ENCODE assay signal across 10 cellular contexts in genomic region chr19:18093439-18094161, GRCh38. TPM values are rescaled to one million over a fixed set of nuclear protein-coding genes. Genes with fewer than 3 reads are reported as not detected.
A peak's percentile ranks its signal among the peaks of the same experiment; 100 is the strongest.
DNase-seq lines count a peak whose midpoint lies in the region; ATAC-seq, FAIRE-seq and TF ChIP-seq lines count a peak whose summit lies in the region.
"Had no signal": no experiment of that assay in that cellular context is flagged by ENCODE, and none has a peak within 500 bp of the region (broad histone marks: within the 10 kb centered on the region; RNA-seq: fewer than 3 reads in every experiment).

No MANE protein-coding gene starts in this region.

- H3K9ac ChIP-seq in K562 (ENCODE audit: insufficient read depth in 1 of 2, low read depth in 2 of 2, low read length in 2 of 2), result no peak overlapping the region

- H3K36me3 ChIP-seq in K562 (ENCODE audit: control insufficient read depth, insufficient read depth, low read length), result no peaks in the 10 kb centered on the region

- intact Hi-C loops in K562 (cut with micrococcal nuclease), result no loop called here
- intact Hi-C loops in activated T-helper 2 cell treated with anti-CD3 and anti-CD28 coated beads, Interferon-gamma antibody, Interleukin-2, Interleukin-4, amounts not matched to agents 10 μg/mL and 5 μg/mL and 100 μg/mL, durations not matched to agents 14 hours and 24 hours and 36 hours (cut with micrococcal nuclease), result loop anchor here (10.0 kb wide), 1 partner anchor 201 kb away; no protein-coding TSS in a partner anchor

- peaks cover 31 to 44% of the 10 kb centered on the region in 2 experiments for H3K4me1 ChIP-seq in K562 (replicated peaks in 1 of 2; ENCODE audit: control insufficient read depth in 2 of 2, insufficient read depth in 2 of 2, low read length in 2 of 2)

- BruUV-seq in K562 (replicated peaks; lab: Mats Ljungman, UMichigan), result no TSS peak

- CTCF ChIA-PET in K562 (lab: Yijun Ruan, JAX; ENCODE audit: low intra/inter-chr PET ratio) (no interaction called here), GM10248 (lab: Yijun Ruan, JAX) (interaction anchor here (1.1 kb wide), 1 partner anchor 10 kb away, joined by 4 read pairs; no protein-coding TSS in a partner anchor)

- H2AFZ ChIP-seq in K562 (ENCODE audit: low read depth, low read length), result peak overlapping the region; percentile 85

- H4K20me1 ChIP-seq in K562 (replicated peaks; ENCODE audit: control insufficient read depth, insufficient read depth, low read length), result no peaks in the 10 kb centered on the region

- TF ChIP-seq POLR2A in K562 (conservative IDR thresholded peaks at IDR 0.05), result no peak

- WGBS in K562 (ENCODE audit: insufficient coverage, low coverage, missing lambda C conversion rate), result 59% methylated on average over 6 of the region's 6 CpGs

- no peak overlapping the region for H3K4me2 ChIP-seq in K562 (ENCODE audit: insufficient read depth, low read length)

- peak; percentile 98 for FAIRE-seq in K562 (lab: Jason Lieb, UNC)

- in situ Hi-C loops in K562 (cut with MboI), result loop anchor here (10.0 kb wide), 1 partner anchor 321 kb away; the partner anchor contains the start of gene SSBP4

- no peak overlapping the region for H3K4me3 Mint-ChIP-seq in stimulated activated memory B cell treated with anti-CD40 and anti-IgM and Interleukin-4, amounts not matched to agents 10 μg/mL and 1 μg/mL and 100 μg/mL, for 72 hours
- H3K4me3 Mint-ChIP-seq in activated T-helper 2 cell treated with anti-CD3 and anti-CD28 coated beads, Interferon-gamma antibody, Interleukin-2, Interleukin-4, amounts not matched to agents 10 μg/mL and 5 μg/mL and 100 μg/mL, durations not matched to agents 14 hours and 24 hours and 36 hours (ENCODE audit: low read depth), result no peak overlapping the region

- H3K9me3 Mint-ChIP-seq in stimulated activated memory B cell treated with anti-CD40 and anti-IgM and Interleukin-4, amounts not matched to agents 10 μg/mL and 1 μg/mL and 100 μg/mL, for 72 hours, result no peaks in the 10 kb centered on the region
- H3K9me3 Mint-ChIP-seq in activated T-helper 2 cell treated with anti-CD3 and anti-CD28 coated beads, Interferon-gamma antibody, Interleukin-2, Interleukin-4, amounts not matched to agents 10 μg/mL and 5 μg/mL and 100 μg/mL, durations not matched to agents 14 hours and 24 hours and 36 hours, result no peaks in the 10 kb centered on the region

- TF ChIP-seq RAD21 in K562 (CRISPR knock-in tag; conservative IDR thresholded peaks at IDR 0.05 in 1 of 2, IDR thresholded peaks at IDR 0.05 in 1 of 2), result no peak

- H3K27me3 Mint-ChIP-seq in stimulated activated memory B cell treated with anti-CD40 and anti-IgM and Interleukin-4, amounts not matched to agents 10 μg/mL and 1 μg/mL and 100 μg/mL, for 72 hours, result no peaks in the 10 kb centered on the region
- no peaks in the 10 kb centered on the region for H3K27me3 Mint-ChIP-seq in activated T-helper 2 cell treated with anti-CD3 and anti-CD28 coated beads, Interferon-gamma antibody, Interleukin-2, Interleukin-4, amounts not matched to agents 10 μg/mL and 5 μg/mL and 100 μg/mL, durations not matched to agents 14 hours and 24 hours and 36 hours (ENCODE audit: low read depth)

- H3K9me3 ChIP-seq in K562 (replicated peaks; ENCODE audit: control insufficient read depth, insufficient read depth, low read depth, low read length), result no peaks in the 10 kb centered on the region

- H3K27me3 ChIP-seq in K562 (ENCODE audit: control insufficient read depth in 2 of 2, insufficient read depth in 2 of 2, low read length in 2 of 2), result no peaks in the 10 kb centered on the region

- H3K9me1 ChIP-seq in K562 (ENCODE audit: control insufficient read depth, insufficient read depth, low read length), result peaks cover 3% of the 10 kb centered on the region

- peak; percentile 86 for ATAC-seq in K562
- no peak for ATAC-seq in stimulated activated memory B cell treated with anti-CD40 and anti-IgM and Interleukin-4, amounts not matched to agents 10 μg/mL and 1 μg/mL and 100 μg/mL, for 72 hours
- no peak for ATAC-seq in HG03520 (IDR thresholded peaks at IDR 0.05; ENCODE audit: unreplicated experiment)
- ATAC-seq: activated CD4-positive, CD25-positive, alpha-beta regulatory T cell treated with anti-CD3 and anti-CD28 coated beads, Interleukin-2, amount 50 U/mL, for 24 hours had no signal

- peak; percentile 45 for DNase-seq in activated CD4-positive, CD25-positive, alpha-beta regulatory T cell treated with anti-CD3 and anti-CD28 coated beads, Interleukin-2, amount 50 U/mL, for 72 hours
- no peak for DNase-seq in activated CD4-positive, CD25-positive, alpha-beta regulatory T cell (lab: John Stamatoyannopoulos, UW)
- DNase-seq in NCI-H2171 treated with DMSO at 0.1 percent for 48 hours (lab: John Stamatoyannopoulos, UW) (peak; percentile 91), K562 (ENCODE audit: extremely low read depth in 1 of 4, low spot score in 3 of 4) (peak; percentile 85 to 91 (median 87)), GM10248 (ENCODE audit: extremely low spot score) (no peak)
- DNase-seq in activated T-helper 2 cell treated with anti-CD3 and anti-CD28 coated beads, Interferon-gamma antibody, Interleukin-2, Interleukin-4, amounts not matched to agents 10 μg/mL and 5 μg/mL and 100 μg/mL, durations not matched to agents 14 hours and 24 hours and 36 hours (ENCODE audit: low spot score), result no peak
- DNase-seq: hippocampal formation had no signal

- H3K4me1 Mint-ChIP-seq in stimulated activated memory B cell treated with anti-CD40 and anti-IgM and Interleukin-4, amounts not matched to agents 10 μg/mL and 1 μg/mL and 100 μg/mL, for 72 hours, result peaks cover 50% of the 10 kb centered on the region
- H3K4me1 Mint-ChIP-seq in activated T-helper 2 cell treated with anti-CD3 and anti-CD28 coated beads, Interferon-gamma antibody, Interleukin-2, Interleukin-4, amounts not matched to agents 10 μg/mL and 5 μg/mL and 100 μg/mL, durations not matched to agents 14 hours and 24 hours and 36 hours (ENCODE audit: low read depth), result peaks cover 43% of the 10 kb centered on the region

- TF ChIP-seq CTCF in K562 (IDR thresholded peaks at IDR 0.05 in 2 of 3, conservative IDR thresholded peaks at IDR 0.05 in 1 of 3; ENCODE audit: insufficient read depth in 2 of 3, low read depth in 1 of 3, low read length in 3 of 3) (no peak), GM10248 (IDR thresholded peaks at IDR 0.05; ENCODE audit: control extremely low read depth, extremely low read depth, low read depth, missing control alignments) (no peak)

- H3K4me3 ChIP-seq in K562, result no peak overlapping the region

- H3K27ac Mint-ChIP-seq in stimulated activated memory B cell treated with anti-CD40 and anti-IgM and Interleukin-4, amounts not matched to agents 10 μg/mL and 1 μg/mL and 100 μg/mL, for 72 hours, result peak overlapping the region; percentile 40
- no peak overlapping the region for H3K27ac Mint-ChIP-seq in activated T-helper 2 cell treated with anti-CD3 and anti-CD28 coated beads, Interferon-gamma antibody, Interleukin-2, Interleukin-4, amounts not matched to agents 10 μg/mL and 5 μg/mL and 100 μg/mL, durations not matched to agents 14 hours and 24 hours and 36 hours

- peak overlapping the region; percentile 41; the same call in 2 of the 3 replicates for H3K27ac ChIP-seq in K562 (ENCODE audit: extremely low read depth, low read depth, low read length)

- peaks cover 7% of the 10 kb centered on the region; the same call in 1 of the 3 replicates for H3K79me2 ChIP-seq in K562 (ENCODE audit: control insufficient read depth, insufficient read depth, low read length)

- peaks cover 35% of the 10 kb centered on the region for H3K36me3 Mint-ChIP-seq in stimulated activated memory B cell treated with anti-CD40 and anti-IgM and Interleukin-4, amounts not matched to agents 10 μg/mL and 1 μg/mL and 100 μg/mL, for 72 hours
- H3K36me3 Mint-ChIP-seq in activated T-helper 2 cell treated with anti-CD3 and anti-CD28 coated beads, Interferon-gamma antibody, Interleukin-2, Interleukin-4, amounts not matched to agents 10 μg/mL and 5 μg/mL and 100 μg/mL, durations not matched to agents 14 hours and 24 hours and 36 hours (ENCODE audit: low read depth), result peaks cover 2% of the 10 kb centered on the region

- no peak for TF ChIP-seq EP300 in K562 (IDR thresholded peaks at IDR 0.05; ENCODE audit: low read length)

- POLR2A ChIA-PET in K562 (lab: Yijun Ruan, JAX) (interaction anchor here (0.8 to 1.0 kb wide), 2 partner anchors 32 to 67 kb away, joined by 3 read pairs; no protein-coding TSS in a partner anchor), GM10248 (lab: Yijun Ruan, JAX) (no interaction called here)

RNA-seq across cellular contexts. Expression of gene MAST3, which starts 4.0 kb away (rescaled TPM):
- total RNA-seq in K562 (2011; cell fraction: chromatin; rRNA removed; ENCODE audit: low replicate concordance), result 13.6 and 45.1 TPM in 2 replicates
- total RNA-seq in K562 (2011; cell fraction: nucleolus; rRNA removed), result 19.7 and 22.0 TPM in 2 replicates
- total RNA-seq in K562 (2011; cell fraction: nucleoplasm; rRNA removed), result 15.4 and 16.2 TPM in 2 replicates
- total RNA-seq in K562 (2014; rRNA removed), result 2.4 and 3.4 TPM in 2 replicates
- total RNA-seq in K562 (2014; rRNA removed; fragmentation: Illumina TruSeq; extraction: Trizol), result 0.99 and 1.3 TPM in 2 replicates
- 1.7 and 2.0 TPM in 2 replicates for total RNA-seq in K562 (2015; rRNA removed; fragmentation: Illumina TruSeq; extraction: Trizol)
- total RNA-seq in K562 (2021), result 9.9 and 11.8 TPM in 2 replicates
- 1.5 and 2.9 TPM in 2 replicates for polyA plus RNA-seq in K562 (2011; rRNA removed)
- polyA plus RNA-seq in K562 (2011; cell fraction: cytosol; rRNA removed), result 1.7 and 2.2 TPM in 2 replicates
- 8.8 and 12.1 TPM in 2 replicates for polyA plus RNA-seq in K562 (2011; cell fraction: nucleus; rRNA removed)
- polyA plus RNA-seq in K562 (2012), result 4.2 and 5.1 TPM in 2 replicates
- polyA plus RNA-seq in K562 (2014; fragmentation: Illumina TruSeq; extraction: Trizol), result 3.4 and 4.2 TPM in 2 replicates
- 1 to 10 TPM in 1 of 2 experiments, under 1 TPM in 1; 0.94 to 2.5 TPM for polyA plus RNA-seq in K562 (2014; fragmentation: Nextera tagmentation; extraction: Ambion mirVana)
- polyA plus RNA-seq in K562 (2014; rRNA removed), result 3.4 and 3.7 TPM in 2 replicates
- polyA minus RNA-seq in K562 (2011; rRNA and poly(A)+ RNA removed), result 2.1 and 2.3 TPM in 2 replicates
- 5.7 and 6.8 TPM in 2 replicates for polyA minus RNA-seq in K562 (2011; cell fraction: cytosol; rRNA and poly(A)+ RNA removed)
- polyA minus RNA-seq in K562 (2011; cell fraction: nucleus; rRNA and poly(A)+ RNA removed), result 6.5 and 6.8 TPM in 2 replicates
- total RNA-seq in activated T-helper 2 cell treated with anti-CD3 and anti-CD28 coated beads, Interferon-gamma antibody, Interleukin-2, Interleukin-4, amounts not matched to agents 10 μg/mL and 5 μg/mL and 100 μg/mL, durations not matched to agents 14 hours and 24 hours and 36 hours, result 16.6 and 17.2 TPM in 2 replicates

RNA-seq across cellular contexts. Expression of gene IL12RB1, which starts 6.9 kb away (rescaled TPM):
- total RNA-seq in K562 (2011; cell fraction: chromatin; rRNA removed; ENCODE audit: low replicate concordance), result not detected in 2 replicates
- not detected in 2 replicates for total RNA-seq in K562 (2011; cell fraction: nucleolus; rRNA removed)
- not detected in 2 replicates for total RNA-seq in K562 (2011; cell fraction: nucleoplasm; rRNA removed)
- total RNA-seq in K562 (2014; rRNA removed), result not detected in 2 replicates
- total RNA-seq in K562 (2014; rRNA removed; fragmentation: Illumina TruSeq; extraction: Trizol), result not detected in 2 replicates
- total RNA-seq in K562 (2015; rRNA removed; fragmentation: Illumina TruSeq; extraction: Trizol), result not detected in 2 replicates
- total RNA-seq in K562 (2021), result 0.07 and 0.09 TPM in 2 replicates
- 0.07 TPM in 1 of 2 replicates, not detected in the other for polyA plus RNA-seq in K562 (2011; rRNA removed)
- polyA plus RNA-seq in K562 (2011; cell fraction: cytosol; rRNA removed), result 0.30 TPM in 1 of 2 replicates, not detected in the other
- polyA plus RNA-seq in K562 (2011; cell fraction: nucleus; rRNA removed), result 0.09 TPM in 1 of 2 replicates, not detected in the other
- 0.09 and 0.10 TPM in 2 replicates for polyA plus RNA-seq in K562 (2012)
- polyA plus RNA-seq in K562 (2014; fragmentation: Illumina TruSeq; extraction: Trizol), result not detected in 2 replicates
- under 1 TPM in 1 of 2 experiments, not detected in 1; 0.04 TPM for polyA plus RNA-seq in K562 (2014; fragmentation: Nextera tagmentation; extraction: Ambion mirVana)
- 0.05 TPM in 1 of 2 replicates, not detected in the other for polyA plus RNA-seq in K562 (2014; rRNA removed)
- not detected in 2 replicates for polyA minus RNA-seq in K562 (2011; rRNA and poly(A)+ RNA removed)
- not detected in 2 replicates for polyA minus RNA-seq in K562 (2011; cell fraction: cytosol; rRNA and poly(A)+ RNA removed)
- not detected in 2 replicates for polyA minus RNA-seq in K562 (2011; cell fraction: nucleus; rRNA and poly(A)+ RNA removed)
- total RNA-seq in activated T-helper 2 cell treated with anti-CD3 and anti-CD28 coated beads, Interferon-gamma antibody, Interleukin-2, Interleukin-4, amounts not matched to agents 10 μg/mL and 5 μg/mL and 100 μg/mL, durations not matched to agents 14 hours and 24 hours and 36 hours, result 41.4 and 43.3 TPM in 2 replicates

RNA-seq across cellular contexts. Expression of gene PIK3R2, which starts 59.4 kb away (rescaled TPM):
- total RNA-seq in K562 (2011; cell fraction: chromatin; rRNA removed; ENCODE audit: low replicate concordance), result 17.4 and 45.8 TPM in 2 replicates
- total RNA-seq in K562 (2011; cell fraction: nucleolus; rRNA removed), result 15.9 and 22.2 TPM in 2 replicates
- 10.8 and 13.3 TPM in 2 replicates for total RNA-seq in K562 (2011; cell fraction: nucleoplasm; rRNA removed)
- total RNA-seq in K562 (2014; rRNA removed) (10.8 and 15.3 TPM in 2 replicates), K562 (2014; rRNA removed; fragmentation: Illumina TruSeq; extraction: Trizol) (3.3 and 4.7 TPM in 2 replicates), K562 (2015; rRNA removed; fragmentation: Illumina TruSeq; extraction: Trizol) (6.6 and 6.8 TPM in 2 replicates), K562 (2021) (37.9 and 41.2 TPM in 2 replicates)
- polyA plus RNA-seq in K562 (2011; rRNA removed) (5.3 and 7.8 TPM in 2 replicates), K562 (2014; fragmentation: Illumina TruSeq; extraction: Trizol) (1.5 and 1.6 TPM in 2 replicates), K562 (2014; fragmentation: Nextera tagmentation; extraction: Ambion mirVana) (under 1 TPM; 0.39 to 0.65 TPM), K562 (2014; rRNA removed) (6.1 and 14.0 TPM in 2 replicates)
- 5.8 and 9.6 TPM in 2 replicates for polyA plus RNA-seq in K562 (2011; cell fraction: cytosol; rRNA removed)
- 15.7 and 21.7 TPM in 2 replicates for polyA plus RNA-seq in K562 (2011; cell fraction: nucleus; rRNA removed)
- polyA plus RNA-seq in K562 (2012), result 16.2 and 18.1 TPM in 2 replicates
- 4.9 and 5.2 TPM in 2 replicates for polyA minus RNA-seq in K562 (2011; rRNA and poly(A)+ RNA removed)
- 19.0 and 26.3 TPM in 2 replicates for polyA minus RNA-seq in K562 (2011; cell fraction: cytosol; rRNA and poly(A)+ RNA removed)
- 5.9 and 12.0 TPM in 2 replicates for polyA minus RNA-seq in K562 (2011; cell fraction: nucleus; rRNA and poly(A)+ RNA removed)
- total RNA-seq in activated T-helper 2 cell treated with anti-CD3 and anti-CD28 coated beads, Interferon-gamma antibody, Interleukin-2, Interleukin-4, amounts not matched to agents 10 μg/mL and 5 μg/mL and 100 μg/mL, durations not matched to agents 14 hours and 24 hours and 36 hours, result 19.4 and 21.4 TPM in 2 replicates

Comparison
In these comparisons a context has a peak if more than half of its experiments do, and no peak if none do; other contexts are left out.
1. DNase-seq: peak in activated CD4-positive, CD25-positive, alpha-beta regulatory T cell treated with anti-CD3 and anti-CD28 coated beads, Interleukin-2, amount 50 U/mL, for 72 hours (single experiment), NCI-H2171 treated with DMSO at 0.1 percent for 48 hours (single experiment) and K562 (4 of 4); none in activated CD4-positive, CD25-positive, alpha-beta regulatory T cell (0 of 4), GM10248 (single experiment) and activated T-helper 2 cell treated with anti-CD3 and anti-CD28 coated beads, Interferon-gamma antibody, Interleukin-2, Interleukin-4, amounts not matched to agents 10 μg/mL and 5 μg/mL and 100 μg/mL, durations not matched to agents 14 hours and 24 hours and 36 hours (single experiment).
2. RNA of gene IL12RB1, which starts 6.9 kb away (total RNA-seq): 41.4 to 43.3 TPM in activated T-helper 2 cell treated with anti-CD3 and anti-CD28 coated beads, Interferon-gamma antibody, Interleukin-2, Interleukin-4, amounts not matched to agents 10 μg/mL and 5 μg/mL and 100 μg/mL, durations not matched to agents 14 hours and 24 hours and 36 hours; 0.07 to 0.09 TPM in K562; every median in the first group is over 10 times any median in the second.